In genomic region chr10:34885901-34886300, GRCh38 we compare ENCODE assay signal across 23 cellular contexts.
DNase-seq lines count a peak whose midpoint lies in the region.
"Had no signal": no experiment of that assay in that cellular context is flagged by ENCODE, and none has a peak within 500 bp of the region (broad histone marks: within the 10 kb centered on the region; RNA-seq: fewer than 3 reads in every experiment).

No MANE protein-coding gene starts in this region.

- H2BK5ac ChIP-seq in neuronal stem cell (ENCODE audit: low read length) = no peak overlapping the region

- no peak overlapping the region for H2AK5ac ChIP-seq in neuronal stem cell (ENCODE audit: low read depth, low read length)

- H3K36me3 ChIP-seq in neuronal stem cell (replicated peaks in 1 of 2; ENCODE audit: control insufficient read depth in 2 of 2, insufficient read depth in 2 of 2, low read length in 2 of 2) = no peaks in the 10 kb centered on the region
- H3K36me3 ChIP-seq: gastroesophageal sphincter, neural progenitor cell, prostate gland had no signal

- H3K79me1 ChIP-seq in neuronal stem cell (ENCODE audit: low read depth, low read length) = no peaks in the 10 kb centered on the region

- H3K36me3 Mint-ChIP-seq in activated naive CD4-positive, alpha-beta T cell treated with anti-CD3 and anti-CD28 coated beads, Interleukin-2, amount 50 U/mL, for 24 hours = no peaks in the 10 kb centered on the region
- H3K36me3 Mint-ChIP-seq in activated T-helper 1 cell treated with anti-CD3 and anti-CD28 coated beads, Interleukin-12 subunit alpha, Interleukin-12 subunit beta, Interleukin-2, Interleukin-4 antibody, amounts not matched to agents 30 ng/mL and 10 ng/mL and 1 ng/mL, durations not matched to agents 14 hours and 24 hours and 36 hours (ENCODE audit: low read depth) = no peaks in the 10 kb centered on the region
- H3K36me3 Mint-ChIP-seq: activated CD8-positive, alpha-beta memory T cell treated with anti-CD3 and anti-CD28 coated beads, Interleukin-2, amount 10 ng/mL, durations not matched to agents 7 days and 5 days; neural progenitor cell had no signal

- H4K8ac ChIP-seq in neuronal stem cell (ENCODE audit: low read depth, low read length) = no peak overlapping the region

- H2BK12ac ChIP-seq in neuronal stem cell (ENCODE audit: low read length) = no peak overlapping the region

- H2BK120ac ChIP-seq in neuronal stem cell (ENCODE audit: low read depth, low read length) = no peak overlapping the region

- no peaks in the 10 kb centered on the region for H3K9me3 Mint-ChIP-seq in activated naive CD4-positive, alpha-beta T cell treated with anti-CD3 and anti-CD28 coated beads, Interleukin-2, amount 50 U/mL, for 24 hours
- no peaks in the 10 kb centered on the region for H3K9me3 Mint-ChIP-seq in activated T-helper 1 cell treated with anti-CD3 and anti-CD28 coated beads, Interleukin-12 subunit alpha, Interleukin-12 subunit beta, Interleukin-2, Interleukin-4 antibody, amounts not matched to agents 30 ng/mL and 10 ng/mL and 1 ng/mL, durations not matched to agents 14 hours and 24 hours and 36 hours
- H3K9me3 Mint-ChIP-seq: activated T-cell treated with anti-CD3 and anti-CD28 coated beads, Interleukin-2, amount 50 U/mL, for 72 hours; neural progenitor cell had no signal

- no peak overlapping the region for H3K23ac ChIP-seq in neuronal stem cell (ENCODE audit: low read depth, low read length, poor library complexity)

- H3K4me1 Mint-ChIP-seq in activated naive CD4-positive, alpha-beta T cell treated with anti-CD3 and anti-CD28 coated beads, Interleukin-2, amount 50 U/mL, for 24 hours = no peaks in the 10 kb centered on the region
- no peaks in the 10 kb centered on the region for H3K4me1 Mint-ChIP-seq in activated T-helper 1 cell treated with anti-CD3 and anti-CD28 coated beads, Interleukin-12 subunit alpha, Interleukin-12 subunit beta, Interleukin-2, Interleukin-4 antibody, amounts not matched to agents 30 ng/mL and 10 ng/mL and 1 ng/mL, durations not matched to agents 14 hours and 24 hours and 36 hours (ENCODE audit: low read depth)
- H3K4me1 Mint-ChIP-seq: B cell had no signal

- no peak overlapping the region for H3K4ac ChIP-seq in neuronal stem cell (ENCODE audit: low read length)

- peaks cover 0 to 4% of the 10 kb centered on the region in 2 donors for H3K4me1 ChIP-seq in neuronal stem cell (ENCODE audit: control insufficient read depth in 2 of 2, insufficient read depth in 1 of 2, low read depth in 1 of 2, low read length in 2 of 2)
- H3K4me1 ChIP-seq: gastroesophageal sphincter, neural progenitor cell, prostate gland had no signal

- no peak overlapping the region for H3K9ac ChIP-seq in neuronal stem cell (ENCODE audit: low read depth, low read length, poor library complexity)
- H3K9ac ChIP-seq: neural progenitor cell had no signal

- intact Hi-C loops in activated T-helper 1 cell treated with anti-CD3 and anti-CD28 coated beads, Interleukin-12 subunit alpha, Interleukin-12 subunit beta, Interleukin-2, Interleukin-4 antibody, amounts not matched to agents 30 ng/mL and 10 ng/mL and 1 ng/mL, durations not matched to agents 14 hours and 24 hours and 36 hours (cut with micrococcal nuclease) = no loop called here

- no peak overlapping the region for H3K14ac ChIP-seq in neuronal stem cell (ENCODE audit: low read length)

- WGBS in neuronal stem cell (ENCODE audit: extremely low coverage in 2 of 2, insufficient read length in 2 of 2, insufficient replicate concordance in 1 of 2), 2 donors = no CpG with 5 or more reads among the region's 3 CpGs

- H3K18ac ChIP-seq in neuronal stem cell (ENCODE audit: low read length) = no peak overlapping the region

- H3K4me2 ChIP-seq in neuronal stem cell (ENCODE audit: insufficient read depth, low read length, poor library complexity, severe bottlenecking) = no peak overlapping the region
- H3K4me2 ChIP-seq: neural progenitor cell had no signal

- H2AFZ ChIP-seq in neuronal stem cell (ENCODE audit: low read length) = no peak overlapping the region
- H2AFZ ChIP-seq: neural progenitor cell had no signal

- no peak overlapping the region for H2BK15ac ChIP-seq in neuronal stem cell (ENCODE audit: low read length)

- H3K27me3 Mint-ChIP-seq in activated naive CD4-positive, alpha-beta T cell treated with anti-CD3 and anti-CD28 coated beads, Interleukin-2, amount 50 U/mL, for 24 hours = peaks cover 3% of the 10 kb centered on the region
- peaks cover 6% of the 10 kb centered on the region for H3K27me3 Mint-ChIP-seq in activated T-helper 1 cell treated with anti-CD3 and anti-CD28 coated beads, Interleukin-12 subunit alpha, Interleukin-12 subunit beta, Interleukin-2, Interleukin-4 antibody, amounts not matched to agents 30 ng/mL and 10 ng/mL and 1 ng/mL, durations not matched to agents 14 hours and 24 hours and 36 hours (ENCODE audit: insufficient read depth)
- H3K27me3 Mint-ChIP-seq: activated CD8-positive, alpha-beta memory T cell treated with anti-CD3 and anti-CD28 coated beads, Interleukin-2, amount 10 ng/mL, durations not matched to agents 7 days and 5 days had no signal

- peak overlapping the region; percentile 46 for H3K27ac Mint-ChIP-seq in activated naive CD4-positive, alpha-beta T cell treated with anti-CD3 and anti-CD28 coated beads, Interleukin-2, amount 50 U/mL, for 24 hours
- no peak overlapping the region for H3K27ac Mint-ChIP-seq in activated T-helper 1 cell treated with anti-CD3 and anti-CD28 coated beads, Interleukin-12 subunit alpha, Interleukin-12 subunit beta, Interleukin-2, Interleukin-4 antibody, amounts not matched to agents 30 ng/mL and 10 ng/mL and 1 ng/mL, durations not matched to agents 14 hours and 24 hours and 36 hours
- H3K27ac Mint-ChIP-seq: activated CD8-positive, alpha-beta memory T cell treated with anti-CD3 and anti-CD28 coated beads, Interleukin-2, amount 10 ng/mL, durations not matched to agents 7 days and 5 days; activated T-cell treated with anti-CD3 and anti-CD28 coated beads, Interleukin-2, amount 50 U/mL, for 72 hours; B cell; neural progenitor cell had no signal

- no peak for DNase-seq in activated naive CD4-positive, alpha-beta T cell (lab: John Stamatoyannopoulos, UW)
- DNase-seq in NCI-H82 treated with DMSO at 0.1 percent for 48 hours (lab: John Stamatoyannopoulos, UW; ENCODE audit: unreplicated experiment) (peak; percentile 8), foreskin melanocyte (peak; percentile 98), amniotic stem cell (lab: John Stamatoyannopoulos, UW) (no peak), neuronal stem cell (ENCODE audit: low spot score) (no peak), substantia nigra (lab: John Stamatoyannopoulos, UW) (no peak)
- DNase-seq in activated T-helper 1 cell treated with anti-CD3 and anti-CD28 coated beads, Interleukin-12 subunit alpha, Interleukin-12 subunit beta, Interleukin-2, Interleukin-4 antibody, amounts not matched to agents 30 ng/mL and 10 ng/mL and 1 ng/mL, durations not matched to agents 14 hours and 24 hours and 36 hours (ENCODE audit: low spot score) = no peak
- DNase-seq: activated CD4-positive, alpha-beta T cell treated with anti-CD3 and anti-CD28 coated beads, Interleukin-2, amount 50 U/mL, for 1 hour; activated CD8-positive, alpha-beta memory T cell treated with anti-CD3 and anti-CD28 coated beads, Interleukin-2, amount 10 ng/mL, durations not matched to agents 7 days and 5 days; activated naive CD4-positive, alpha-beta T cell treated with anti-CD3 and anti-CD28 coated beads, Interleukin-2, amount 50 U/mL, for 16 hours; activated T-cell treated with anti-CD3 and anti-CD28 coated beads, Interleukin-2, amount 50 U/mL, for 72 hours; anterior cingulate cortex; cortex of kidney; HCEC 1CT; NCI-H1436; NCI-H2171 treated with DMSO at 0.1 percent for 48 hours; stimulated activated CD8-positive, alpha-beta memory T cell treated with anti-CD3 and anti-CD28 coated beads, Interleukin-4, amount 100 ng/mL, for 48 hours; trophoblast cell had no signal

- H3K4me3 Mint-ChIP-seq in activated naive CD4-positive, alpha-beta T cell treated with anti-CD3 and anti-CD28 coated beads, Interleukin-2, amount 50 U/mL, for 24 hours = no peak overlapping the region
- H3K4me3 Mint-ChIP-seq in activated T-helper 1 cell treated with anti-CD3 and anti-CD28 coated beads, Interleukin-12 subunit alpha, Interleukin-12 subunit beta, Interleukin-2, Interleukin-4 antibody, amounts not matched to agents 30 ng/mL and 10 ng/mL and 1 ng/mL, durations not matched to agents 14 hours and 24 hours and 36 hours = no peak overlapping the region
- H3K4me3 Mint-ChIP-seq: activated CD8-positive, alpha-beta memory T cell treated with anti-CD3 and anti-CD28 coated beads, Interleukin-2, amount 10 ng/mL, durations not matched to agents 7 days and 5 days; activated T-cell treated with anti-CD3 and anti-CD28 coated beads, Interleukin-2, amount 50 U/mL, for 72 hours; B cell; neural progenitor cell had no signal

- H3K9me3 ChIP-seq in neuronal stem cell (replicated peaks in 1 of 2; ENCODE audit: control insufficient read depth in 2 of 2, insufficient read depth in 1 of 2, low read depth in 1 of 2, low read length in 2 of 2) = no peaks in the 10 kb centered on the region
- H3K9me3 ChIP-seq: gastroesophageal sphincter, prostate gland had no signal

- H3K27ac ChIP-seq in neuronal stem cell (replicated peaks; ENCODE audit: low read length) (no peak overlapping the region), substantia nigra (ENCODE audit: low read depth, low read length, poor library complexity, severe bottlenecking) (no peak overlapping the region)
- H3K27ac ChIP-seq: gastroesophageal sphincter, neural progenitor cell, prostate gland had no signal

- peak overlapping the region in 1 of 2 donors; percentile 38 for H3K4me3 ChIP-seq in neuronal stem cell (ENCODE audit: low read length in 2 of 2)
- H3K4me3 ChIP-seq: gastroesophageal sphincter, neural progenitor cell, prostate gland had no signal

- no peak overlapping the region for H4K91ac ChIP-seq in neuronal stem cell (ENCODE audit: low read depth, low read length, poor library complexity)

- peaks cover 0 to 9% (median 0%) of the 10 kb centered on the region in 3 experiments for H3K27me3 ChIP-seq in neuronal stem cell (ENCODE audit: control insufficient read depth in 3 of 3, insufficient read depth in 3 of 3, low read depth in 1 of 3, low read length in 3 of 3)
- H3K27me3 ChIP-seq: gastroesophageal sphincter, neural progenitor cell had no signal

Comparison
In these comparisons a context has a peak if more than half of its experiments do, and no peak if none do; other contexts are left out.
1. DNase-seq: peak in NCI-H82 treated with DMSO at 0.1 percent for 48 hours (single experiment) and foreskin melanocyte (single experiment); none in activated naive CD4-positive, alpha-beta T cell (0 of 4), amniotic stem cell (single experiment), activated T-helper 1 cell treated with anti-CD3 and anti-CD28 coated beads, Interleukin-12 subunit alpha, Interleukin-12 subunit beta, Interleukin-2, Interleukin-4 antibody, amounts not matched to agents 30 ng/mL and 10 ng/mL and 1 ng/mL, durations not matched to agents 14 hours and 24 hours and 36 hours (single experiment), neuronal stem cell (single experiment) and substantia nigra (0 of 49).